9 cellular contexts compared by ENCODE assay signal in genomic region chr6:153129873-153130514, GRCh38. TPM values are rescaled to one million over a fixed set of nuclear protein-coding genes. Genes with fewer than 3 reads are reported as not detected.
DNase-seq lines count a peak whose midpoint lies in the region; ATAC-seq and TF ChIP-seq lines count a peak whose summit lies in the region.
"Had no signal": no experiment of that assay in that cellular context is flagged by ENCODE, and none has a peak within 500 bp of the region (broad histone marks: within the 10 kb centered on the region; RNA-seq: fewer than 3 reads in every experiment).

No MANE protein-coding gene starts in this region.

- H3K27ac ChIP-seq in CD8-positive, alpha-beta memory T cell (ENCODE audit: low read depth, low read length): no peak overlapping the region
- peak overlapping the region in 1 of 4 donors; percentile 76 for H3K27ac ChIP-seq in body of pancreas

- H3K27me3 ChIP-seq in CD8-positive, alpha-beta memory T cell (ENCODE audit: insufficient read depth, low read length, poor library complexity, severe bottlenecking): peaks cover 11% of the 10 kb centered on the region
- H3K27me3 ChIP-seq in body of pancreas: peaks cover 0 to 6% of the 10 kb centered on the region in 2 donors

- intact Hi-C loops in body of pancreas (cut with DNase I): no loop called here

- no peak overlapping the region for H3K27ac Mint-ChIP-seq in CD8-positive, alpha-beta memory T cell
- no peak overlapping the region for H3K27ac Mint-ChIP-seq in stimulated activated naive CD8-positive, alpha-beta T cell treated with anti-CD3 and anti-CD28 coated beads, Interleukin-15, Interleukin-2, amounts not matched to agents 100 ng/mL and 50 ng/mL, for 24 hours

- TF ChIP-seq POLR2A in body of pancreas (IDR thresholded peaks at IDR 0.05): peak in 1 of 3 donors; percentile 1

- H3K36me3 Mint-ChIP-seq in CD8-positive, alpha-beta memory T cell: no peaks in the 10 kb centered on the region
- H3K36me3 Mint-ChIP-seq in stimulated activated naive CD8-positive, alpha-beta T cell treated with anti-CD3 and anti-CD28 coated beads, Interleukin-15, Interleukin-2, amounts not matched to agents 100 ng/mL and 50 ng/mL, for 24 hours (ENCODE audit: low read depth): peaks cover 4% of the 10 kb centered on the region

- CTCF ChIA-PET in CD8-positive, alpha-beta memory T cell (lab: Charles Lee): no interaction called here

- WGBS in body of pancreas, 2 donors: 3% methylated on average over 32 to 51 of the region's 53 CpGs

- DNase-seq in CD8-positive, alpha-beta memory T cell: no peak
- DNase-seq in HK-2 (ENCODE audit: unreplicated experiment) (peak; percentile 31), body of pancreas (peak in 1 of 4 donors; percentile 22), iris pigment epithelial cell (ENCODE audit: low read depth) (peak; percentile 31), RPMI8226 (no peak), NCI-H1436 treated with DMSO at 0.1 percent for 48 hours (lab: John Stamatoyannopoulos, UW) (no peak)

- peaks cover 22 to 27% (median 23%) of the 10 kb centered on the region in 3 donors for H3K4me1 Mint-ChIP-seq in CD8-positive, alpha-beta memory T cell
- peaks cover 12% of the 10 kb centered on the region for H3K4me1 Mint-ChIP-seq in stimulated activated naive CD8-positive, alpha-beta T cell treated with anti-CD3 and anti-CD28 coated beads, Interleukin-15, Interleukin-2, amounts not matched to agents 100 ng/mL and 50 ng/mL, for 24 hours (ENCODE audit: low read depth)

- POLR2A ChIA-PET in CD8-positive, alpha-beta memory T cell (lab: Charles Lee): no interaction called here

- H3K9me3 Mint-ChIP-seq in CD8-positive, alpha-beta memory T cell: peaks cover 0 to 1% (median 0%) of the 10 kb centered on the region in 5 donors
- H3K9me3 Mint-ChIP-seq in stimulated activated naive CD8-positive, alpha-beta T cell treated with anti-CD3 and anti-CD28 coated beads, Interleukin-15, Interleukin-2, amounts not matched to agents 100 ng/mL and 50 ng/mL, for 24 hours: no peaks in the 10 kb centered on the region

- peaks cover 14 to 60% of the 10 kb centered on the region in 2 donors for H3K27me3 Mint-ChIP-seq in CD8-positive, alpha-beta memory T cell
- H3K27me3 Mint-ChIP-seq in stimulated activated naive CD8-positive, alpha-beta T cell treated with anti-CD3 and anti-CD28 coated beads, Interleukin-15, Interleukin-2, amounts not matched to agents 100 ng/mL and 50 ng/mL, for 24 hours: peaks cover 51% of the 10 kb centered on the region

- H3K36me3 ChIP-seq in CD8-positive, alpha-beta memory T cell (ENCODE audit: insufficient read depth, low read length): no peaks in the 10 kb centered on the region
- H3K36me3 ChIP-seq in body of pancreas (replicated peaks in 1 of 2; ENCODE audit: insufficient read depth in 1 of 2, low read depth in 2 of 2): no peaks in the 10 kb centered on the region

- ATAC-seq in body of pancreas (peak; percentile 11), HG02571 (IDR thresholded peaks at IDR 0.05; ENCODE audit: unreplicated experiment) (no peak)

- peak overlapping the region; percentile 50 for H3K4me3 ChIP-seq in CD8-positive, alpha-beta memory T cell (ENCODE audit: low read length)
- H3K4me3 ChIP-seq in body of pancreas: peak overlapping the region in 1 of 2 donors; percentile 70

- H3K4me3 Mint-ChIP-seq in CD8-positive, alpha-beta memory T cell: peak overlapping the region; percentile 70 to 92 (median 85)
- peak overlapping the region; percentile 77 for H3K4me3 Mint-ChIP-seq in stimulated activated naive CD8-positive, alpha-beta T cell treated with anti-CD3 and anti-CD28 coated beads, Interleukin-15, Interleukin-2, amounts not matched to agents 100 ng/mL and 50 ng/mL, for 24 hours

- H3K9me3 ChIP-seq in CD8-positive, alpha-beta memory T cell (ENCODE audit: low read length): no peaks in the 10 kb centered on the region
- no peaks in the 10 kb centered on the region for H3K9me3 ChIP-seq in body of pancreas

- H3K4me1 ChIP-seq in CD8-positive, alpha-beta memory T cell (ENCODE audit: insufficient read depth, low read length): peaks cover 11% of the 10 kb centered on the region
- peaks cover 24% of the 10 kb centered on the region for H3K4me1 ChIP-seq in body of pancreas

- TF ChIP-seq CTCF in body of pancreas (IDR thresholded peaks at IDR 0.05): no peak

RNA-seq across cellular contexts. Expression of gene RGS17, which starts 1.1 kb away (rescaled TPM):
- total RNA-seq in CD8-positive, alpha-beta memory T cell: under 1 TPM in 1 of 2 experiments, not detected in 1; 0.02 TPM
- polyA plus RNA-seq in CD8-positive, alpha-beta memory T cell: 0.49 TPM
- total RNA-seq in body of pancreas: 1 to 10 TPM in 1 of 2 donors, under 1 TPM in 1; 0.33 to 1.0 TPM
- total RNA-seq: mononuclear cell had no signal

Comparison
In these comparisons a context has a peak if more than half of its experiments do, and no peak if none do; other contexts are left out.
1. DNase-seq: peak in HK-2 (single experiment) and iris pigment epithelial cell (single experiment); none in CD8-positive, alpha-beta memory T cell (0 of 5), RPMI8226 (single experiment) and NCI-H1436 treated with DMSO at 0.1 percent for 48 hours (single experiment).